ENCODE assay signal across 11 cellular contexts in the genomic region with DNA sequence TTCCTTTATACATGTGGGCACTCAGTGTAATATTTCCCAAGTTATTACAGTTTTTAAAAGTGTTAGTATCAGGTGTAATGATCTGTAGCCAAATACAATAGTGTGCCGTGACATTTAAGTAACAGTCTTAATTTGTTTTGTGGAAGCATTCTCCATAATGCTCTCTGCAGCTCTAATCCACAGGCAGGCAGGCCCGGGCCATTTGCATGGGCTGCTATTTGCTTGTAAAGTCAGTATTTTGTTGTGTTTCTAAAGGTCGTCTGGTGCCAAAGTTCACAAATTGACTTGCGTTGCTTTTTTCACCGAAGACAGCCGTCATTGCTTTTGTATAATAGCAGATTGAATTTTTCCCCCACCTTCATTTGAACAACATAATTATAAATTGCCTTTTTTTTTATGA.
"Had no signal": no experiment of that assay in that cellular context is flagged by ENCODE, and none has a peak within 500 bp of the region (broad histone marks: within the 10 kb centered on the region; RNA-seq: fewer than 3 reads in every experiment).

No MANE protein-coding gene starts in this region.

- H3K36me3 ChIP-seq: right atrium auricular region had no signal

- H3K4me3 ChIP-seq: coronary artery, hepatocyte, right atrium auricular region had no signal

- DNase-seq: effector CD4-positive, alpha-beta T cell; foreskin melanocyte; kidney glomerular epithelial cell; naive thymus-derived CD4-positive, alpha-beta T cell; small intestine; stimulated activated CD4-positive, alpha-beta T cell treated with anti-CD3 and anti-CD28 coated beads, Interleukin-12 subunit alpha, Interleukin-12 subunit beta, amount 100 ng/mL, for 4 hours; stimulated activated naive CD4-positive, alpha-beta T cell treated with Interleukin-2 at 50 U/mL for 16 hours; trophoblast cell had no signal

- H3K4me2 ChIP-seq: hepatocyte had no signal

- H3K4me1 ChIP-seq: right atrium auricular region had no signal

- H3K27me3 ChIP-seq: hepatocyte, right atrium auricular region had no signal

- ATAC-seq: naive thymus-derived CD4-positive, alpha-beta T cell had no signal

- H2AFZ ChIP-seq: hepatocyte had no signal

- H3K79me2 ChIP-seq: hepatocyte had no signal

- H3K27ac Mint-ChIP-seq: naive thymus-derived CD4-positive, alpha-beta T cell had no signal

- H3K9me3 ChIP-seq: right atrium auricular region had no signal

- H3K36me3 Mint-ChIP-seq: naive thymus-derived CD4-positive, alpha-beta T cell had no signal

- H3K27ac ChIP-seq: coronary artery, hepatocyte, right atrium auricular region had no signal

- H3K9me3 Mint-ChIP-seq: naive thymus-derived CD4-positive, alpha-beta T cell had no signal
